ENCODE assay signal across 1 cellular context in genomic region chr3:114241259-114241658, GRCh38.
TF ChIP-seq lines count a peak whose summit lies in the region.

No MANE protein-coding gene starts in this region.

TF ChIP-seq in SK-N-SH treated with all-trans-retinoic acid at 6 μM for 48 hours, 23 proteins besides CTCF, POLR2A, EP300 and RAD21 (continued from another document):
- no peak for TF ChIP-seq ZNF565 (CRISPR knock-in tag; conservative IDR thresholded peaks at IDR 0.05; ENCODE audit: low read depth)
- no peak for TF ChIP-seq ZNF70 (CRISPR knock-in tag; IDR thresholded peaks at IDR 0.05)
- TF ChIP-seq TOX (CRISPR knock-in tag; IDR thresholded peaks at IDR 0.05; ENCODE audit: borderline replicate concordance) = no peak
